22 cellular contexts compared by ENCODE assay signal in the genomic region with DNA sequence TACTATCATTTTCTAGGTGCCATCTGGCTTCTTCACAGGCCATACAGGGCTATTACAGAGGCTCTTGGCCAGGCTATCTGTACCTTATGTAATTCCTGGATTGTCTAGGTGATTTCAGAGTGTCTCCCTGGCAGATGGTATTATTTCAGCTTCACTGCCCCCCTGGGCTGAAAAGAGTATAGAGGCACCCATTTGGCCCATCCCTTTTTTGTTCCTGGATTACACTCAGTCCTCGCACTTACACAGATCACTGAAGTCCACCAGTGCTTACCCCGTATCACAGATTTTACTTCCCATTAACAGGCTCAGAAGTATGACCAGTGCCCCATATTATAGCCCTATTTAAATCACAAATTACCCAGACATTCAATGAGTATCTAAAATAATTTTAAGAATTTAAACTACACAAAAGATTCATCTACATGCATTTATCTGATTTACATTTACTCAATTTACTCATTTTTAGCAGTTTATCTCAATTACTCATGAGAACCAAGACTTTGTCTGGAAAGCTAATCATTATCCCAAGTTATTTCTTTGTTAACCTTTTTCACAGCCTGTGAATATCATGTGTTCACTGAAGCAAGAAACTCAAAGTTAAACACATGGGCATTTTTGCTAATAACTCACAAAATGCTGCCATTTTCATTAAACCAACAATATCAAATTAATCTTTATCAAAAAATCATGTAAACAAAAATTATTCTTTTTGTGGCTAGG.
"Had no signal": no experiment of that assay in that cellular context is flagged by ENCODE, and none has a peak within 500 bp of the region (broad histone marks: within the 10 kb centered on the region; RNA-seq: fewer than 3 reads in every experiment).

No MANE protein-coding gene starts in this region.

- H3K36me3 Mint-ChIP-seq: activated naive CD8-positive, alpha-beta T cell treated with anti-CD3 and anti-CD28 coated beads, Interleukin-2, amount 10 ng/mL, durations not matched to agents 7 days and 5 days; memory B cell; naive B cell; neural progenitor cell had no signal

- H3K4me3 Mint-ChIP-seq: activated B cell treated with CpG ODN at 0.5 μM for 24 hours; activated CD8-positive, alpha-beta T cell treated with anti-CD3 and anti-CD28 coated beads for 36 hours; activated naive CD8-positive, alpha-beta T cell treated with anti-CD3 and anti-CD28 coated beads, Interleukin-2, amount 10 ng/mL, durations not matched to agents 7 days and 5 days; activated T-cell treated with anti-CD3 and anti-CD28 coated beads, Interleukin-2, amount 50 U/mL, for 24 hours; memory B cell; naive B cell; neural progenitor cell had no signal

- H3K9me3 Mint-ChIP-seq: activated naive CD8-positive, alpha-beta T cell treated with anti-CD3 and anti-CD28 coated beads, Interleukin-2, amount 10 ng/mL, durations not matched to agents 7 days and 5 days; memory B cell; neural progenitor cell had no signal

- FAIRE-seq: keratinocyte had no signal

- H3K27me3 Mint-ChIP-seq: activated B cell treated with CpG ODN at 0.5 μM for 24 hours; activated CD8-positive, alpha-beta T cell treated with anti-CD3 and anti-CD28 coated beads for 36 hours; activated naive CD8-positive, alpha-beta T cell treated with anti-CD3 and anti-CD28 coated beads, Interleukin-2, amount 10 ng/mL, durations not matched to agents 7 days and 5 days; activated T-cell treated with anti-CD3 and anti-CD28 coated beads, Interleukin-2, amount 50 U/mL, for 24 hours; memory B cell; naive B cell had no signal

- H3K27ac Mint-ChIP-seq: activated B cell treated with CpG ODN at 0.5 μM for 24 hours; activated CD8-positive, alpha-beta T cell treated with anti-CD3 and anti-CD28 coated beads for 36 hours; activated naive CD8-positive, alpha-beta T cell treated with anti-CD3 and anti-CD28 coated beads, Interleukin-2, amount 10 ng/mL, durations not matched to agents 7 days and 5 days; activated T-cell treated with anti-CD3 and anti-CD28 coated beads, Interleukin-2, amount 50 U/mL, for 24 hours; activated T-helper 2 cell treated with anti-CD3 and anti-CD28 coated beads, Interferon-gamma antibody, Interleukin-2, Interleukin-4, amounts not matched to agents 10 μg/mL and 5 μg/mL and 100 μg/mL, durations not matched to agents 14 hours and 24 hours and 36 hours; memory B cell; naive B cell; neural progenitor cell had no signal

- ATAC-seq: activated CD8-positive, alpha-beta T cell treated with anti-CD3 and anti-CD28 coated beads for 36 hours; body of pancreas; mucosa of descending colon; sciatic nerve; upper lobe of right lung had no signal

- H3K4me1 Mint-ChIP-seq: activated B cell treated with CpG ODN at 0.5 μM for 24 hours; activated naive CD8-positive, alpha-beta T cell treated with anti-CD3 and anti-CD28 coated beads, Interleukin-2, amount 10 ng/mL, durations not matched to agents 7 days and 5 days; memory B cell; naive B cell had no signal

- DNase-seq: activated B cell treated with CpG ODN at 0.5 μM for 24 hours; activated CD4-positive, alpha-beta T cell treated with anti-CD3 and anti-CD28 coated beads for 48 hours; activated CD8-positive, alpha-beta T cell treated with anti-CD3 and anti-CD28 coated beads for 36 hours; activated naive CD4-positive, alpha-beta T cell treated with Interleukin-2 at 50 U/mL for 16 hours; activated naive CD8-positive, alpha-beta T cell treated with anti-CD3 and anti-CD28 coated beads, Interleukin-2, amount 10 ng/mL, durations not matched to agents 7 days and 5 days; activated T-cell treated with anti-CD3 and anti-CD28 coated beads, Interleukin-2, amount 50 U/mL, for 24 hours; amygdala; body of pancreas; dorsolateral prefrontal cortex; foreskin fibroblast; mucosa of descending colon; naive B cell; spleen; stimulated activated CD4-positive, alpha-beta T cell treated with anti-CD3 and anti-CD28 coated beads, Interleukin-1b, Interleukin-23, amount 100 ng/mL, for 48 hours; stimulated activated CD8-positive, alpha-beta memory T cell treated with anti-CD3 and anti-CD28 coated beads, Interleukin-4, amount 100 ng/mL, for 48 hours; stimulated activated naive CD4-positive, alpha-beta T cell; upper lobe of right lung had no signal
